ENCODE assay signal across 9 cellular contexts in genomic region chr1:26546375-26546774, GRCh38. TPM values are rescaled to one million over a fixed set of nuclear protein-coding genes. Genes with fewer than 3 reads are reported as not detected.
DNase-seq lines count a peak whose midpoint lies in the region; ATAC-seq, FAIRE-seq and TF ChIP-seq lines count a peak whose summit lies in the region.
"Had no signal": no experiment of that assay in that cellular context is flagged by ENCODE, and none has a peak within 500 bp of the region (broad histone marks: within the 10 kb centered on the region; RNA-seq: fewer than 3 reads in every experiment).

No MANE protein-coding gene starts in this region.

- no peak overlapping the region for H2AFZ ChIP-seq in HepG2 (ENCODE audit: low read length)

- no peaks in the 10 kb centered on the region for H3K27me3 ChIP-seq in liver (ENCODE audit: control insufficient read depth in 4 of 4, insufficient read depth in 4 of 4, low read length in 3 of 4)
- H3K27me3 ChIP-seq in HepG2 (ENCODE audit: control insufficient read depth in 1 of 2, insufficient read depth in 2 of 2, low read length in 2 of 2), result no peaks in the 10 kb centered on the region
- H3K27me3 ChIP-seq in right lobe of liver, result no peaks in the 10 kb centered on the region

- peaks cover 51% of the 10 kb centered on the region for H3K36me3 Mint-ChIP-seq in activated CD8-positive, alpha-beta T cell treated with anti-CD3 and anti-CD28 coated beads, Interleukin-2, amount 10 ng/mL, durations not matched to agents 7 days and 5 days (ENCODE audit: low read depth)

- 84% methylated on average over 8 of the region's 8 CpGs for WGBS in liver
- WGBS in HepG2 (ENCODE audit: low lambda C conversion rate), result 91% methylated on average over 6 of the region's 8 CpGs
- 69% methylated on average over 4 of the region's 8 CpGs for WGBS in right lobe of liver (ENCODE audit: insufficient coverage, low coverage, low lambda C conversion rate, missing lambda C conversion rate)

- ATAC-seq in HepG2, result no peak
- no peak for ATAC-seq in activated CD8-positive, alpha-beta T cell treated with anti-CD3 and anti-CD28 coated beads, Interleukin-2, amount 10 ng/mL, durations not matched to agents 7 days and 5 days
- ATAC-seq in right lobe of liver, result no peak
- ATAC-seq in HG03108 (IDR thresholded peaks at IDR 0.05; ENCODE audit: unreplicated experiment), result no peak
- no peak for ATAC-seq in GM18867 (IDR thresholded peaks at IDR 0.05; ENCODE audit: unreplicated experiment)

- no peaks in the 10 kb centered on the region for H3K9me3 ChIP-seq in liver (ENCODE audit: control insufficient read depth in 4 of 4, low read length in 3 of 4)
- no peaks in the 10 kb centered on the region for H3K9me3 ChIP-seq in HepG2 (ENCODE audit: low read length)
- H3K9me3 ChIP-seq in right lobe of liver, result no peaks in the 10 kb centered on the region

- H3K9ac ChIP-seq in liver (ENCODE audit: low read depth in 1 of 2, low read length in 2 of 2), result no peak overlapping the region
- H3K9ac ChIP-seq in HepG2 (ENCODE audit: insufficient read depth, low read depth, low read length), result no peak overlapping the region

- H4K20me1 ChIP-seq in HepG2 (ENCODE audit: insufficient read depth, low read length), result no peaks in the 10 kb centered on the region

- H3K4me3 Mint-ChIP-seq in activated CD8-positive, alpha-beta T cell treated with anti-CD3 and anti-CD28 coated beads, Interleukin-2, amount 10 ng/mL, durations not matched to agents 7 days and 5 days, result peak overlapping the region; percentile 91

- TF ChIP-seq POLR2A in HepG2 (IDR thresholded peaks at IDR 0.05; ENCODE audit: insufficient read depth in 1 of 2, low read depth in 2 of 2, low read length in 2 of 2) (no peak), right lobe of liver (IDR thresholded peaks at IDR 0.05) (no peak)

- in situ Hi-C loops in HepG2 (cut with HindIII; ENCODE audit: extremely low pct_ligation_motif_present, low pct_unique_long_range_greater_than_20kb), result no loop called here

- CTCF ChIA-PET in HepG2 (lab: Yijun Ruan, JAX; ENCODE audit: low intra/inter-chr PET ratio, low total read pairs), result no interaction called here
- CTCF ChIA-PET in activated CD8-positive, alpha-beta T cell treated with anti-CD3 and anti-CD28 coated beads, Interleukin-2, amount 10 ng/mL, durations not matched to agents 7 days and 5 days (lab: Charles Lee), result interaction anchor here (1.1 to 3.2 kb wide), 3 partner anchors 46 to 275 kb away, joined by 3 to 13 read pairs (median 3); no protein-coding TSS in a partner anchor

- FAIRE-seq in HepG2 (lab: Jason Lieb, UNC), result no peak

- H3K4me1 ChIP-seq in liver (ENCODE audit: control insufficient read depth in 4 of 4, insufficient read depth in 4 of 4, low read length in 3 of 4) (no peaks in the 10 kb centered on the region), HepG2 (ENCODE audit: insufficient read depth, low read length) (peaks cover 8% of the 10 kb centered on the region), right lobe of liver (no peaks in the 10 kb centered on the region)

- no peak for TF ChIP-seq EP300 in HepG2 (IDR thresholded peaks at IDR 0.05; ENCODE audit: low read depth in 2 of 2, low read length in 2 of 2)
- TF ChIP-seq EP300 in HepG2 (CRISPR knock-in tag; IDR thresholded peaks at IDR 0.05; ENCODE audit: borderline replicate concordance), result no peak

- POLR2A ChIA-PET in HepG2 (lab: Yijun Ruan, JAX), result no interaction called here
- POLR2A ChIA-PET in activated CD8-positive, alpha-beta T cell treated with anti-CD3 and anti-CD28 coated beads, Interleukin-2, amount 10 ng/mL, durations not matched to agents 7 days and 5 days (lab: Charles Lee), result interaction anchor here (2.1 kb wide), 1 partner anchor 46 kb away, joined by 11 read pairs; no protein-coding TSS in a partner anchor

- TF ChIP-seq CTCF in liver (IDR thresholded peaks at IDR 0.05; ENCODE audit: low read depth, low read length, missing input control), result no peak
- TF ChIP-seq CTCF in HepG2 (CRISPR knock-in tag; IDR thresholded peaks at IDR 0.05), result no peak
- no peak for TF ChIP-seq CTCF in right lobe of liver (IDR thresholded peaks at IDR 0.05)

- H3K4me1 Mint-ChIP-seq in activated CD8-positive, alpha-beta T cell treated with anti-CD3 and anti-CD28 coated beads, Interleukin-2, amount 10 ng/mL, durations not matched to agents 7 days and 5 days (ENCODE audit: low read depth), result peaks cover 72% of the 10 kb centered on the region

- no TSS peak for BruUV-seq in HepG2 (replicated peaks; lab: Mats Ljungman, UMichigan)

- TF ChIP-seq RAD21 in liver (IDR thresholded peaks at IDR 0.05), result no peak
- no peak for TF ChIP-seq RAD21 in HepG2 (CRISPR knock-in tag; IDR thresholded peaks at IDR 0.05)

- peak overlapping the region; percentile 21 to 33 for H3K27ac ChIP-seq in liver (ENCODE audit: low read depth in 1 of 2, low read length in 2 of 2)
- no peak overlapping the region for H3K27ac ChIP-seq in HepG2 (ENCODE audit: extremely low read length, insufficient read depth, low read length)
- peak overlapping the region in 2 of 3 donors; percentile 49 to 60 for H3K27ac ChIP-seq in right lobe of liver

- H3K4me2 ChIP-seq in HepG2 (ENCODE audit: low read depth, low read length), result no peak overlapping the region

- H3K79me2 ChIP-seq in HepG2 (ENCODE audit: insufficient read depth, low read length), result no peaks in the 10 kb centered on the region

- H3K4me3 ChIP-seq in liver (ENCODE audit: low read depth in 1 of 3, low read length in 3 of 3) (peak overlapping the region in 2 of 3 donors; percentile 39 to 41), HepG2 (replicated peaks in 1 of 3; ENCODE audit: insufficient read depth in 1 of 3, low read depth in 2 of 3, low read length in 3 of 3) (no peak overlapping the region), right lobe of liver (peak overlapping the region in 2 of 3 donors; percentile 32 to 41)

- H3K9me3 Mint-ChIP-seq in activated CD8-positive, alpha-beta T cell treated with anti-CD3 and anti-CD28 coated beads, Interleukin-2, amount 10 ng/mL, durations not matched to agents 7 days and 5 days (ENCODE audit: insufficient read depth), result no peaks in the 10 kb centered on the region

- DNase-seq in HepG2 (ENCODE audit: low spot score) (no peak), right lobe of liver (peak in 1 of 3 donors; percentile 41), head of caudate nucleus (no peak), iPS-NIHi11 (ENCODE audit: low spot score) (no peak)
- no peak for DNase-seq in activated CD8-positive, alpha-beta T cell treated with anti-CD3 and anti-CD28 coated beads, Interleukin-2, amount 10 ng/mL, durations not matched to agents 7 days and 5 days
- DNase-seq: NCI-H526 treated with DMSO at 0.1 percent for 48 hours had no signal

- H3K27me3 Mint-ChIP-seq in activated CD8-positive, alpha-beta T cell treated with anti-CD3 and anti-CD28 coated beads, Interleukin-2, amount 10 ng/mL, durations not matched to agents 7 days and 5 days (ENCODE audit: low read depth), result no peaks in the 10 kb centered on the region

- intact Hi-C loops in HepG2 (cut with micrococcal nuclease; ENCODE audit: unreplicated experiment) (no loop called here), right lobe of liver (cut with DNase I) (no loop called here), head of caudate nucleus (cut with DNase I) (no loop called here)

- H3K27ac Mint-ChIP-seq in activated CD8-positive, alpha-beta T cell treated with anti-CD3 and anti-CD28 coated beads, Interleukin-2, amount 10 ng/mL, durations not matched to agents 7 days and 5 days, result peak overlapping the region; percentile 85

- H3K36me3 ChIP-seq in liver (ENCODE audit: control insufficient read depth in 4 of 4, insufficient read depth in 3 of 4, low read depth in 1 of 4, low read length in 3 of 4) (peaks cover 0 to 2% (median 0%) of the 10 kb centered on the region in 4 donors), HepG2 (replicated peaks in 1 of 2; ENCODE audit: control insufficient read depth in 1 of 2, insufficient read depth in 2 of 2, low read length in 2 of 2) (peaks cover 18 to 22% of the 10 kb centered on the region in 2 experiments; a peak in 4 of 5 replicates), right lobe of liver (peaks cover 0 to 4% (median under 1%) of the 10 kb centered on the region in 4 donors)

TF ChIP-seq in liver, 16 proteins besides CTCF, POLR2A, EP300 and RAD21 (continues in another document):
- no peak for TF ChIP-seq GABPA (IDR thresholded peaks at IDR 0.05 in 1 of 2, conservative IDR thresholded peaks at IDR 0.05 in 1 of 2)
- TF ChIP-seq TAF1 (conservative IDR thresholded peaks at IDR 0.05), result no peak
- TF ChIP-seq EGR1 (IDR thresholded peaks at IDR 0.05; ENCODE audit: low read depth in 2 of 2), result no peak

RNA-seq across cellular contexts. Expression of gene RPS6KA1, which starts 16.8 kb away (rescaled TPM):
- total RNA-seq in liver (10 to 100 TPM in 1 of 2 donors, 1 to 10 TPM in 1; 9.7 to 26.8 TPM), HepG2 (2016; rRNA removed; fragmentation: Illumina TruSeq; extraction: Trizol) (24.0 and 24.2 TPM in 2 replicates), right lobe of liver (10 to 100 TPM in 4 of 6 experiments, 1 to 10 TPM in 2; 6.2 to 42.6 (median 20.9) TPM)
- polyA plus RNA-seq in liver (1 to 10 TPM; 4.0 to 5.1 TPM), HepG2 (2011; rRNA removed) (19.6 and 22.1 TPM in 2 replicates)
- total RNA-seq in HepG2 (2016; cell fraction: cytosol; rRNA removed; fragmentation: Illumina TruSeq; extraction: Trizol; ENCODE audit: low read depth), result 6.4 and 8.1 TPM in 2 replicates
- total RNA-seq in HepG2 (2016; cell fraction: insoluble cytoplasmic fraction; rRNA removed; fragmentation: Illumina TruSeq; extraction: Trizol), result 23.3 and 24.8 TPM in 2 replicates
- 14.4 and 16.8 TPM in 2 replicates for total RNA-seq in HepG2 (2016; cell fraction: membrane; rRNA removed; fragmentation: Illumina TruSeq; extraction: Trizol)
- total RNA-seq in HepG2 (2016; cell fraction: nucleus; rRNA removed; fragmentation: Illumina TruSeq; extraction: Trizol), result 17.9 and 19.0 TPM in 2 replicates
- polyA plus RNA-seq in HepG2 (2011; cell fraction: cytosol; rRNA removed), result 15.0 and 20.1 TPM in 2 replicates
- polyA plus RNA-seq in HepG2 (2011; cell fraction: nucleus; rRNA removed), result 28.9 and 37.3 TPM in 2 replicates
- polyA plus RNA-seq in HepG2 (2012), result 14.7 and 15.4 TPM in 2 replicates
- polyA plus RNA-seq in HepG2 (2016; cell fraction: cytosol; fragmentation: Illumina TruSeq; extraction: Trizol; ENCODE audit: low read depth), result 4.1 and 4.3 TPM in 2 replicates
- polyA plus RNA-seq in HepG2 (2016; cell fraction: insoluble cytoplasmic fraction; fragmentation: Illumina TruSeq; extraction: Trizol; ENCODE audit: low read depth), result 20.9 and 24.6 TPM in 2 replicates
- polyA plus RNA-seq in HepG2 (2016; cell fraction: membrane; fragmentation: Illumina TruSeq; extraction: Trizol; ENCODE audit: low read depth), result 10.2 and 12.6 TPM in 2 replicates
- 28.1 and 28.2 TPM in 2 replicates for polyA plus RNA-seq in HepG2 (2016; cell fraction: nucleus; fragmentation: Illumina TruSeq; extraction: Trizol; ENCODE audit: insufficient read depth, low read depth)
- 43.2 and 122 TPM in 2 replicates for polyA minus RNA-seq in HepG2 (2011; rRNA and poly(A)+ RNA removed; ENCODE audit: low replicate concordance)
- polyA minus RNA-seq in HepG2 (2011; cell fraction: cytosol; rRNA and poly(A)+ RNA removed), result 22.6 TPM in 2 replicates
- 18.8 and 26.6 TPM in 2 replicates for polyA minus RNA-seq in HepG2 (2011; cell fraction: nucleus; rRNA and poly(A)+ RNA removed)
- total RNA-seq in activated CD8-positive, alpha-beta T cell treated with anti-CD3 and anti-CD28 coated beads, Interleukin-2, amount 10 ng/mL, durations not matched to agents 7 days and 5 days, result 100 to 1,000 TPM; 179 to 193 TPM

Comparison
In these comparisons a context has a peak if more than half of its experiments do, and no peak if none do; other contexts are left out.
1. H3K4me3 ChIP-seq: peak in liver (2 of 3) and right lobe of liver (2 of 3); none in HepG2 (0 of 3).